In the genomic region with DNA sequence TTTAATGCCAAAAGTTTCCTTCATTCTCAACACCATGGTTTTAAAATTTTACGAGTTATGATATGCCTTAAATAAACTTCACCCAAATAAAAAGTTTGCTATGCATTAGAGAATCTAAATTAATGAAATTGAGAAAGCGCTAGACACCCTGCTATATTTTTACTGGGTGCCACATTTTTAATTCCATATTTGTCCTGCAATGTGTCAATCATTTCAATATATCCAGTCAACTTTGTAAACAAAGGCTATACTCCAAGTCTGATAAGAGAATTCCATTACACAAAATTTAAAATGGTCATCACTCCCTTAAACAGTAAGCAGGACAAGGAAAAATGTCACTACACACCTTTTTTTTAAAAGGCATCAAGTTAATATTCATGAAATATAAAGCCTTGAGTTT, we compare ENCODE assay signal across 10 cellular contexts. TPM values are rescaled to one million over a fixed set of nuclear protein-coding genes. Genes with fewer than 3 reads are reported as not detected.
DNase-seq lines count a peak whose midpoint lies in the region; ATAC-seq and TF ChIP-seq lines count a peak whose summit lies in the region.
"Had no signal": no experiment of that assay in that cellular context is flagged by ENCODE, and none has a peak within 500 bp of the region (broad histone marks: within the 10 kb centered on the region; RNA-seq: fewer than 3 reads in every experiment).

No MANE protein-coding gene starts in this region.

- peak overlapping the region; percentile 82 for H3K4me2 ChIP-seq in BLaER1
- peak overlapping the region; percentile 79 for H3K4me2 ChIP-seq in Loucy (ENCODE audit: low read depth, low read length, poor library complexity, severe bottlenecking)

- no peaks in the 10 kb centered on the region for H3K9me3 ChIP-seq in BLaER1
- H3K9me3 ChIP-seq in Loucy (ENCODE audit: insufficient read depth, low read depth, low read length), result no peaks in the 10 kb centered on the region

- H3K9ac ChIP-seq in BLaER1 (peak overlapping the region; percentile 97), Loucy (ENCODE audit: low read depth, low read length, poor library complexity, severe bottlenecking) (peak overlapping the region; percentile 87)

- H3K27me3 Mint-ChIP-seq in nephron progenitor cell (ENCODE audit: low read depth, poor library complexity), result no peaks in the 10 kb centered on the region

- H3K9me3 Mint-ChIP-seq in nephron progenitor cell, result peaks cover 5% of the 10 kb centered on the region

- H3K36me3 ChIP-seq in BLaER1 (peaks cover 5% of the 10 kb centered on the region; the same call in 1 of the 2 replicates), Loucy (ENCODE audit: insufficient read depth, low read length) (no peaks in the 10 kb centered on the region)

- no peak for DNase-seq in dorsolateral prefrontal cortex
- DNase-seq in nephron progenitor cell, result no peak
- DNase-seq in GDM1 (lab: John Stamatoyannopoulos, UW), result no peak
- DNase-seq: NCI-H1092; stimulated activated CD4-positive, alpha-beta T cell treated with anti-CD3 and anti-CD28 coated beads, Interleukin-1b, Interleukin-23, amount 100 ng/mL, for 48 hours had no signal

- H4K20me1 ChIP-seq in BLaER1 (peaks cover 63% of the 10 kb centered on the region), Loucy (ENCODE audit: insufficient read depth, low read length, poor library complexity, severe bottlenecking) (peaks cover 60% of the 10 kb centered on the region)

- H2AFZ ChIP-seq in Loucy (ENCODE audit: low read length), result no peak overlapping the region

- H3F3A ChIP-seq in Loucy (ENCODE audit: low read depth), result peaks cover 8% of the 10 kb centered on the region; the same call in 1 of the 2 replicates

- H3K79me2 ChIP-seq in Loucy (ENCODE audit: insufficient read depth, low read length), result peaks cover 65% of the 10 kb centered on the region

- H3K27ac ChIP-seq in BLaER1 (peak overlapping the region; percentile 97; the same call in 1 of the 2 replicates), dorsolateral prefrontal cortex (peak overlapping the region in 29 of 59 donors; percentile 1 to 99 (median 96))

- no peak for TF ChIP-seq CTCF in Loucy (conservative IDR thresholded peaks at IDR 0.05; ENCODE audit: low read length)
- TF ChIP-seq CTCF in dorsolateral prefrontal cortex (IDR thresholded peaks at IDR 0.05 in 54 of 56, conservative IDR thresholded peaks at IDR 0.05 in 2 of 56; ENCODE audit: low read depth in 1 of 56, partially characterized antibody in 56 of 56), result no peak
- no peak for TF ChIP-seq CTCF in nephron progenitor cell (IDR thresholded peaks at IDR 0.05)

- no peaks in the 10 kb centered on the region for H3K9me2 ChIP-seq in Loucy (replicated peaks; ENCODE audit: low read depth, low read length)

- peaks cover 13% of the 10 kb centered on the region for H3K36me3 Mint-ChIP-seq in nephron progenitor cell (ENCODE audit: low read depth)

- H3K4me1 Mint-ChIP-seq in nephron progenitor cell, result peaks cover 42% of the 10 kb centered on the region

- H3K27ac Mint-ChIP-seq in nephron progenitor cell, result no peak overlapping the region

- ATAC-seq in GM21717 (IDR thresholded peaks at IDR 0.05; ENCODE audit: unreplicated experiment) (no peak), HG03469 (IDR thresholded peaks at IDR 0.05; ENCODE audit: unreplicated experiment) (no peak), GM18502 (IDR thresholded peaks at IDR 0.05; ENCODE audit: poor library complexity, unreplicated experiment) (no peak)

- intact Hi-C loops in dorsolateral prefrontal cortex (cut with DNase I), result loop anchor here (5.0 to 10.0 kb wide), 2 partner anchors 46 to 252 kb away; no protein-coding TSS in a partner anchor

- no peaks in the 10 kb centered on the region for H3K27me3 ChIP-seq in BLaER1
- H3K27me3 ChIP-seq in Loucy (ENCODE audit: insufficient read depth, low read length, poor library complexity, severe bottlenecking), result no peaks in the 10 kb centered on the region
- no peaks in the 10 kb centered on the region for H3K27me3 ChIP-seq in dorsolateral prefrontal cortex

- H3K4me1 ChIP-seq in BLaER1 (peaks cover 48% of the 10 kb centered on the region), Loucy (ENCODE audit: insufficient read depth, low read length, poor library complexity, severe bottlenecking) (peaks cover 37% of the 10 kb centered on the region)

- peak overlapping the region; percentile 90 for H3K4me3 Mint-ChIP-seq in nephron progenitor cell

- H3K4me3 ChIP-seq in BLaER1, result peak overlapping the region; percentile 92
- peak overlapping the region; percentile 84 for H3K4me3 ChIP-seq in Loucy (ENCODE audit: low read length, poor library complexity, severe bottlenecking)
- peak overlapping the region; percentile 55 to 99 (median 91) for H3K4me3 ChIP-seq in dorsolateral prefrontal cortex

RNA-seq across cellular contexts. Expression of a gene that starts 1.9 kb away (rescaled TPM):
- 100 to 1,000 TPM in 119 of 120 experiments, 10 to 100 TPM in 1; 96.4 to 234 (median 174) TPM for total RNA-seq in dorsolateral prefrontal cortex
